Comparison of ENCODE assay signal across 20 cellular contexts in genomic region chr7:111729483-111729882, GRCh38.
A peak's percentile ranks its signal among the peaks of the same experiment; 100 is the strongest.
DNase-seq lines count a peak whose midpoint lies in the region; ATAC-seq and TF ChIP-seq lines count a peak whose summit lies in the region.
"Had no signal": no experiment of that assay in that cellular context is flagged by ENCODE, and none has a peak within 500 bp of the region (broad histone marks: within the 10 kb centered on the region; RNA-seq: fewer than 3 reads in every experiment).

No MANE protein-coding gene starts in this region.

- ATAC-seq in WTC11, result peak; percentile 74
- ATAC-seq: CD8-positive, alpha-beta T cell had no signal

- H3K4me3 ChIP-seq in BE2C (ENCODE audit: low read depth, low read length) (no peak overlapping the region), testis (no peak overlapping the region)
- H3K4me3 ChIP-seq: SJCRH30 had no signal

- H3K9me3 Mint-ChIP-seq in HFFc6 (no peaks in the 10 kb centered on the region), WTC11 (no peaks in the 10 kb centered on the region)
- H3K9me3 Mint-ChIP-seq: CD8-positive, alpha-beta T cell had no signal

- H3K27ac Mint-ChIP-seq in HFFc6 (no peak overlapping the region), WTC11 (no peak overlapping the region)
- H3K27ac Mint-ChIP-seq: CD8-positive, alpha-beta T cell had no signal

- no peak overlapping the region for H3K27ac ChIP-seq in testis
- H3K27ac ChIP-seq: SJCRH30 had no signal

- no peaks in the 10 kb centered on the region for H3K9me3 ChIP-seq in BE2C
- H3K9me3 ChIP-seq in testis, result no peaks in the 10 kb centered on the region
- H3K9me3 ChIP-seq: SJCRH30 had no signal

- H3K4me3 Mint-ChIP-seq in HFFc6 (no peak overlapping the region), WTC11 (no peak overlapping the region)
- H3K4me3 Mint-ChIP-seq: CD8-positive, alpha-beta T cell had no signal

- DNase-seq in BE2C, result peak; percentile 37
- no peak for DNase-seq in HFFc6
- DNase-seq in WTC11 (ENCODE audit: low spot score), result peak; percentile 21
- peak; percentile 35 for DNase-seq in iPS-NIHi7 (ENCODE audit: extremely low spot score)
- no peak for DNase-seq in SKM-1 treated with dmso at 0.1 percent for 144 hours (lab: John Stamatoyannopoulos, UW; ENCODE audit: unreplicated experiment)
- no peak for DNase-seq in stimulated activated CD4-positive, alpha-beta T cell treated with anti-CD3 and anti-CD28 coated beads, Interleukin-4, amount 100 ng/mL, for 4 hours
- DNase-seq in testis, result no peak
- DNase-seq: 8988T; C1 segment of cervical spinal cord; CD8-positive, alpha-beta T cell; DMS153; GOT3; KG1; NCI-H1092; NCI-H1436; NCI-H187 treated with DMSO at 0.1 percent for 48 hours; NCI-H2107; NCI-H69; SJCRH30; SW 1271 had no signal

- CTCF ChIA-PET in WTC11 (lab: Charles Lee), result interaction anchor here (0.7 to 2.4 kb wide), 31 partner anchors 8 to 1201 kb away, joined by 3 to 14 read pairs (median 4); partner anchors contain the start of gene IMMP2L

- POLR2A ChIA-PET in WTC11 (lab: Charles Lee), result no interaction called here

- H3K36me3 ChIP-seq in BE2C, result no peaks in the 10 kb centered on the region
- H3K36me3 ChIP-seq in testis (ENCODE audit: low read depth, missing control alignments), result no peaks in the 10 kb centered on the region
- H3K36me3 ChIP-seq: SJCRH30 had no signal

- H3K36me3 Mint-ChIP-seq in HFFc6 (ENCODE audit: low read depth), result no peaks in the 10 kb centered on the region
- 0 out of 2 replicates have a peak, but pooled peaks cover 2% of the 10 kb centered on the region for H3K36me3 Mint-ChIP-seq in WTC11
- H3K36me3 Mint-ChIP-seq: CD8-positive, alpha-beta T cell had no signal

- 66 to 75% methylated on average over 7 of the region's 7 CpGs for WGBS in testis, 2 donors

- H3K27me3 Mint-ChIP-seq in HFFc6 (ENCODE audit: insufficient read depth) (no peaks in the 10 kb centered on the region), WTC11 (ENCODE audit: low read depth) (no peaks in the 10 kb centered on the region)

- H3K4me1 ChIP-seq in BE2C (peaks cover 15% of the 10 kb centered on the region), testis (no peaks in the 10 kb centered on the region)
- H3K4me1 ChIP-seq: SJCRH30 had no signal

- intact Hi-C loops in testis (cut with DNase I; ENCODE audit: low total_unique reads), result no loop called here

- TF ChIP-seq CTCF in BE2C (IDR thresholded peaks at IDR 0.05; ENCODE audit: low read depth, low read length), result 0 out of 2 replicates have a peak, but pooled peaks have one; percentile 18
- TF ChIP-seq CTCF in HFFc6 (IDR thresholded peaks at IDR 0.05), result peak; percentile 44
- TF ChIP-seq CTCF in WTC11 (IDR thresholded peaks at IDR 0.05), result no peak
- TF ChIP-seq CTCF in testis (IDR thresholded peaks at IDR 0.05), result no peak

- H3K27me3 ChIP-seq in BE2C (no peaks in the 10 kb centered on the region), testis (no peaks in the 10 kb centered on the region)
- H3K27me3 ChIP-seq: SJCRH30 had no signal

- H3K4me1 Mint-ChIP-seq in HFFc6 (ENCODE audit: low read depth) (peaks cover 9% of the 10 kb centered on the region), WTC11 (no peaks in the 10 kb centered on the region)

- no peak for TF ChIP-seq POLR2A in testis (IDR thresholded peaks at IDR 0.05)

TF ChIP-seq in WTC11, 78 proteins besides CTCF, POLR2A, EP300 and RAD21:
- TF ChIP-seq ETV6 (CRISPR knock-in tag; IDR thresholded peaks at IDR 0.05), result no peak
- no peak for TF ChIP-seq ZNF512 (CRISPR knock-in tag; IDR thresholded peaks at IDR 0.05; ENCODE audit: borderline replicate concordance)
- TF ChIP-seq NR3C1 (CRISPR knock-in tag; conservative IDR thresholded peaks at IDR 0.05; ENCODE audit: low read depth), result no peak
- no peak for TF ChIP-seq ZNF416 (CRISPR knock-in tag; IDR thresholded peaks at IDR 0.05)
- no peak for TF ChIP-seq PREB (CRISPR knock-in tag; IDR thresholded peaks at IDR 0.05; ENCODE audit: borderline replicate concordance)
- TF ChIP-seq ZNF232 (CRISPR knock-in tag; IDR thresholded peaks at IDR 0.05), result no peak
- TF ChIP-seq USF2 (CRISPR knock-in tag; IDR thresholded peaks at IDR 0.05), result no peak
- TF ChIP-seq IRF2 (CRISPR knock-in tag; IDR thresholded peaks at IDR 0.05; ENCODE audit: borderline replicate concordance, low read depth), result no peak

Comparison
In these comparisons a context has a peak if more than half of its experiments do, and no peak if none do; other contexts are left out.
1. DNase-seq: peak in BE2C (single experiment), WTC11 (single experiment) and iPS-NIHi7 (single experiment); none in HFFc6 (single experiment), SKM-1 treated with dmso at 0.1 percent for 144 hours (single experiment), stimulated activated CD4-positive, alpha-beta T cell treated with anti-CD3 and anti-CD28 coated beads, Interleukin-4, amount 100 ng/mL, for 4 hours (0 of 2) and testis (single experiment).
2. CTCF ChIP-seq: peak in BE2C (single experiment) and HFFc6 (single experiment); none in WTC11 (single experiment) and testis (0 of 3).